Comparison of ENCODE assay signal across 8 cellular contexts in the genomic region with DNA sequence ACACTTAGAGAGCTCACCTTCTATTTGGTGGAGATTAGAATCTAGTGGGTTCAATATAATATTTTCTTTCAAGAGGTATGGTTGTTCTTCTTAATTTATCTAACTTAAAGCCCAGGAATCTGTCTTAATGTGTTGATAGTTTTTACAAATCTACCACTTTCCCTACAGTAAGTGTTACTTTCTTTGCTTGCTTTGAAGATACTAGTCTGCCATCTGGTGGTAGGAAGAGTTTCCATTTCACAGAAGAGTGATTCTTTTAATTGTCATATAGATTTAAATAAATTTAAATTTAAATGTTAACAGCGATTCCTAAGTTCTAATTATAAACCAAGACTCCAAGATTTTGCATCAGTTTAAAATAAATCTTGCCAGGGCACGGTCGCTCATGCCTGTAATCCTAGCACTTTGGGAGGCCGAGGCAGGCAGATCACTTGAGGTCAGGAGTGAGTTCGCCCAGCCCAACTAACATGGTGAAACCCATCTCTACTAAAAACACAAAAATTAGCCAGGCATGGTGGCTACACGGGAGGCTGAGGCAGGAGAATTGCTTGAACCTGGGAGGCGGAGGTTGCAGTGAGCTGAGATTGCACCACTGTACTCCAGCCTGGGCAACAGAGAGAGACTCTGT. TPM values are rescaled to one million over a fixed set of nuclear protein-coding genes. Genes with fewer than 3 reads are reported as not detected.
DNase-seq lines count a peak whose midpoint lies in the region; ATAC-seq and TF ChIP-seq lines count a peak whose summit lies in the region.

No MANE protein-coding gene starts in this region.

- ATAC-seq in Right ventricle myocardium superior (ENCODE audit: poor library complexity) (peak; percentile 54), HG03521 (IDR thresholded peaks at IDR 0.05; ENCODE audit: unreplicated experiment) (peak; percentile 48)

- intact Hi-C loops in Right ventricle myocardium superior (cut with DNase I): loop anchor here (5.0 to 10.0 kb wide), 2 partner anchors 94 to 191 kb away; no protein-coding TSS in a partner anchor
- intact Hi-C loops in cardiac septum (cut with DNase I): loop anchor here (2.0 to 10.0 kb wide), 5 partner anchors 44 to 311 kb away; a partner anchor contains a TSS

- peaks cover 15% of the 10 kb centered on the region for H3K4me1 Mint-ChIP-seq in progenitor cell of endocrine pancreas (ENCODE audit: low read depth)

- DNase-seq in Right ventricle myocardium superior (no peak), cardiac septum (ENCODE audit: low spot score) (no peak), SKM-1 treated with dmso at 0.1 percent for 144 hours (lab: John Stamatoyannopoulos, UW; ENCODE audit: unreplicated experiment) (peak; percentile 34), fibroblast of the conjunctiva (ENCODE audit: low read depth) (peak; percentile 43), progenitor cell of endocrine pancreas (ENCODE audit: low spot score, unreplicated experiment) (no peak), 8988T (no peak)
- DNase-seq in activated naive CD4-positive, alpha-beta T cell (lab: John Stamatoyannopoulos, UW): no peak

- H3K27me3 Mint-ChIP-seq in progenitor cell of endocrine pancreas: no peaks in the 10 kb centered on the region

- H3K36me3 Mint-ChIP-seq in progenitor cell of endocrine pancreas (ENCODE audit: insufficient read depth): peaks cover 1% of the 10 kb centered on the region

- H3K27ac Mint-ChIP-seq in progenitor cell of endocrine pancreas: no peak overlapping the region

- H3K9me3 Mint-ChIP-seq in progenitor cell of endocrine pancreas (ENCODE audit: low read depth): no peaks in the 10 kb centered on the region

- peak; percentile 77 for TF ChIP-seq CTCF in progenitor cell of endocrine pancreas (IDR thresholded peaks at IDR 0.05; ENCODE audit: unreplicated experiment)

- H3K4me3 Mint-ChIP-seq in progenitor cell of endocrine pancreas (ENCODE audit: low read depth): no peak overlapping the region

RNA-seq across cellular contexts. Expression of a gene that starts 43.5 kb away (rescaled TPM):
- 28.4 TPM for total RNA-seq in Right ventricle myocardium superior
- 21.5 TPM for total RNA-seq in cardiac septum
- 35.1 and 37.8 TPM in 2 replicates for total RNA-seq in progenitor cell of endocrine pancreas

Comparison
In these comparisons a context has a peak if more than half of its experiments do, and no peak if none do; other contexts are left out.
1. DNase-seq: peak in SKM-1 treated with dmso at 0.1 percent for 144 hours (single experiment) and fibroblast of the conjunctiva (single experiment); none in Right ventricle myocardium superior (single experiment), cardiac septum (single experiment), progenitor cell of endocrine pancreas (single experiment), 8988T (single experiment) and activated naive CD4-positive, alpha-beta T cell (0 of 4).